In the genomic region with DNA sequence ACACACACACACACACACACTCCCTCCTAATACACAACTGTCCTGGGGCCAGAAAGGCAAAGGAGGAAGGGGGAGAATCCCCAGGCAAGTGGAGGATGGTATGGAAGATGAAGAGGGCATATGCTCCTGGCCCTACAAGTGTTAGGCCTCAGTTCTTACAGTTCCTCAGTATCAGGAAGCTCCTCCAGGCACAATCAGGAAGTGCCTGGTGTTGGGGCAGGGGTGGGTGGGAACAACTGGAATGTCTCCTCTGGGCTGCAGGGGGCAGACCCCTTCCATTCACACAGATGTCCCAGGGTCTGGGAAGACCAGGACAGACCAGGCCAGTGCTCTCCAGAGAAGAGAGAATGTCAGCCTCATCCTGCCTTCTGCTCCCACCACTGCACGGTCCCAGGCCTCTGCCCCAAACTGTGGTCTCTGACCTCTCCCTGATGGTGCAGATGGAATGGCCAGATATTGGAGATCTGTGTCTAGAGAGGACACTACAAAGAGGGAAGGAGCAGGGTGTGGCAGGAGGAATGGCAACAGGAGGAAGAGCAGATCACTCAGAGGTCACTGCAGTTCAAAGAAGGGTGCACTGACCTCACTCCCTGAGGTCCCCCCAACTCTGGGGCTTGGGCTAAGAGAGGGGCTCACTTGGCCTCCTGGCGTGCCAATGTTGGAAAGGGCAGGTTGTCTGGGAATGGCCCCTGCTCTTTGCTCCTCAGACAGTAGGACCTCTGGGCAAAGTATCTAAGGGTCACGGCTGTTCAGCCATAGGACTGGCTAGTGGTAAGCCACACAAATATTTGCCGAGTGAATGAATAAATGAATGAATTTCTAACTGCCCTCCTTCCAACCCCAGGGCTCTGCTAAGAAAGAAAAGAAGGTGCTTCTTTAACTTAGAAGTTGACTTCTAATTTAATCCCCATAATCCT, we compare ENCODE assay signal across 9 cellular contexts. TPM values are rescaled to one million over a fixed set of nuclear protein-coding genes. Genes with fewer than 3 reads are reported as not detected.
DNase-seq lines count a peak whose midpoint lies in the region; ATAC-seq and TF ChIP-seq lines count a peak whose summit lies in the region.
"Had no signal": no experiment of that assay in that cellular context is flagged by ENCODE, and none has a peak within 500 bp of the region (broad histone marks: within the 10 kb centered on the region; RNA-seq: fewer than 3 reads in every experiment).

No MANE protein-coding gene starts in this region.

- peaks cover 42% of the 10 kb centered on the region for H3K79me1 ChIP-seq in trophoblast cell (ENCODE audit: low read length)

- H2BK120ac ChIP-seq in trophoblast cell (ENCODE audit: insufficient read depth, low read length, poor library complexity): peak overlapping the region; percentile 93

- DNase-seq in dorsolateral prefrontal cortex (no peak), trophoblast cell (peak in 1 of 2 donors; percentile 20), RKO (ENCODE audit: low spot score) (no peak), NCI-H345 treated with DMSO at 0.1 percent for 48 hours (lab: John Stamatoyannopoulos, UW; ENCODE audit: unreplicated experiment) (no peak), NCI-H2171 (lab: John Stamatoyannopoulos, UW) (no peak)
- DNase-seq: NCI-H2227 treated with DMSO at 0.1 percent for 48 hours had no signal

- peaks cover 2% of the 10 kb centered on the region for H3K79me2 ChIP-seq in trophoblast cell (ENCODE audit: control insufficient read depth, insufficient read depth, low read length, poor library complexity)

- no peak overlapping the region for H4K12ac ChIP-seq in trophoblast cell (ENCODE audit: low read depth, low read length)

- peak overlapping the region; percentile 81 for H2AK5ac ChIP-seq in trophoblast cell (ENCODE audit: low read length)

- no CpG with 5 or more reads among the region's 4 CpGs for WGBS in trophoblast cell (ENCODE audit: extremely low coverage, insufficient coverage, insufficient read length)

- H3K4me3 ChIP-seq in dorsolateral prefrontal cortex (peak overlapping the region in 51 of 59 donors; percentile 51 to 82 (median 68)), trophoblast cell (ENCODE audit: low read depth, low read length) (no peak overlapping the region)

- peak overlapping the region; percentile 93 for H4K91ac ChIP-seq in trophoblast cell (ENCODE audit: low read depth, low read length)

- peak overlapping the region; percentile 43 for H3K4me2 ChIP-seq in trophoblast cell (ENCODE audit: low read length)

- H3K36me3 ChIP-seq in KOPT-K1 (ENCODE audit: insufficient read depth, low read length) (peaks cover 16% of the 10 kb centered on the region), trophoblast cell (ENCODE audit: control insufficient read depth in 1 of 2, insufficient read depth in 2 of 2, low read length in 2 of 2) (no peaks in the 10 kb centered on the region)

- H3K27ac ChIP-seq in KOPT-K1 (ENCODE audit: low read depth, low read length, poor library complexity, severe bottlenecking): peak overlapping the region; percentile 99
- H3K27ac ChIP-seq in dorsolateral prefrontal cortex: peak overlapping the region in 2 of 59 donors; percentile 10 to 11
- peak overlapping the region; percentile 62 for H3K27ac ChIP-seq in trophoblast cell (ENCODE audit: low read depth, low read length)

- ATAC-seq in HG03097 (IDR thresholded peaks at IDR 0.05; ENCODE audit: low FRiP score, unreplicated experiment): no peak

- H3K9me3 ChIP-seq in KOPT-K1 (ENCODE audit: insufficient read depth, low read length, poor library complexity, severe bottlenecking) (no peaks in the 10 kb centered on the region), trophoblast cell (ENCODE audit: insufficient read depth, low read depth, low read length) (no peaks in the 10 kb centered on the region)

- H3K23ac ChIP-seq in trophoblast cell (ENCODE audit: low read length): no peak overlapping the region

- H3K27me3 ChIP-seq in dorsolateral prefrontal cortex (peaks cover 0 to 14% (median 0%) of the 10 kb centered on the region in 45 donors), trophoblast cell (ENCODE audit: insufficient read depth, low read length) (no peaks in the 10 kb centered on the region)

- H2BK5ac ChIP-seq in trophoblast cell (ENCODE audit: low read depth, low read length, poor library complexity): peak overlapping the region; percentile 89

- H3K9ac ChIP-seq in trophoblast cell (ENCODE audit: low read length): no peak overlapping the region

- H2BK12ac ChIP-seq in trophoblast cell (ENCODE audit: low read length): peak overlapping the region; percentile 95

- H3K4me1 ChIP-seq in trophoblast cell (ENCODE audit: control insufficient read depth in 1 of 2, insufficient read depth in 2 of 2, low read length in 2 of 2): peaks cover 19 to 29% of the 10 kb centered on the region in 2 experiments

- intact Hi-C loops in dorsolateral prefrontal cortex (cut with DNase I): no loop called here

- H2AFZ ChIP-seq in trophoblast cell (ENCODE audit: insufficient read depth, low read length, poor library complexity): peak overlapping the region; percentile 19

- peak overlapping the region; percentile 77 for H3K18ac ChIP-seq in trophoblast cell (ENCODE audit: low read length)

- peak; percentile 28 for TF ChIP-seq CTCF in GM12873 (IDR thresholded peaks at IDR 0.05; ENCODE audit: insufficient read depth, low read depth, low read length, missing control alignments)
- no peak for TF ChIP-seq CTCF in dorsolateral prefrontal cortex (IDR thresholded peaks at IDR 0.05 in 54 of 56, conservative IDR thresholded peaks at IDR 0.05 in 2 of 56; ENCODE audit: low read depth in 1 of 56, partially characterized antibody in 56 of 56)

- H3K14ac ChIP-seq in trophoblast cell (ENCODE audit: low read length): peak overlapping the region; percentile 68

- H3K4ac ChIP-seq in trophoblast cell (ENCODE audit: low read depth, low read length): no peak overlapping the region

- H4K8ac ChIP-seq in trophoblast cell (ENCODE audit: low read depth, low read length): peak overlapping the region; percentile 64

RNA-seq across cellular contexts. Expression of gene DENND2D, which starts 2.5 kb away (rescaled TPM):
- total RNA-seq in dorsolateral prefrontal cortex: 10 to 100 TPM in 2 of 120 experiments, 1 to 10 TPM in 117, under 1 TPM in 1; 0.76 to 13.9 (median 3.6) TPM
- 4.9 and 5.1 TPM in 2 replicates for polyA plus RNA-seq in trophoblast cell (2013)

RNA-seq across cellular contexts. Expression of gene CHI3L2, which starts 24.5 kb away (rescaled TPM):
- 100 to 1,000 TPM in 2 of 120 experiments, 10 to 100 TPM in 44, 1 to 10 TPM in 66, under 1 TPM in 6, not detected in 2; 0.59 to 922 (median 7.4) TPM for total RNA-seq in dorsolateral prefrontal cortex
- polyA plus RNA-seq in trophoblast cell (2013): 1.3 and 1.8 TPM in 2 replicates
